23 cellular contexts compared by ENCODE assay signal in the genomic region with DNA sequence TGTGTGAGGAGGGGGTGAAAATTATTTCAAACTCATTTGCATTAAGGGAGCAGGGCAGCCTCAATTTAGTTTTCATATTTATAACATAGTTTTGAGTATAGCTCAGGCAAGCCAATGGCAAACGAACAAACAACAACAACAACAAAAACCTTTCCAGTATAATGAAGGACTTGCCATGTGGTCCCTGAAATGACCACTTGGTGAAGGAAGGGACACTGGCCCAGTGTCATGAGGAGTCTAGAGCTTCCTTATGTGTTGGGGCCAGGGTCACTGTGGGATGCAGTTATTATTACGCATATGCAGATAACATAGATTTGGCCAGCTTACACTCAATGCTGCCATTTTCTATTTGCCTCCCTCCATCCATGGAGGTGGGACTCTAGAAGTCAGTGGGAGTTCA. TPM values are rescaled to one million over a fixed set of nuclear protein-coding genes. Genes with fewer than 3 reads are reported as not detected.
"Had no signal": no experiment of that assay in that cellular context is flagged by ENCODE, and none has a peak within 500 bp of the region (broad histone marks: within the 10 kb centered on the region; RNA-seq: fewer than 3 reads in every experiment).

No MANE protein-coding gene starts in this region.

- H3K4me1 ChIP-seq: colonic mucosa, sigmoid colon, transverse colon had no signal

- H3K9me3 ChIP-seq: colonic mucosa, transverse colon had no signal

- H2AFZ ChIP-seq: hepatocyte had no signal

- H3K4me2 ChIP-seq: hepatocyte had no signal

- H3K27ac ChIP-seq: colonic mucosa, hepatocyte, right atrium auricular region, sigmoid colon, skin epidermis, thoracic aorta, transverse colon had no signal

- FAIRE-seq: endothelial cell of umbilical vein had no signal

- H3K27ac Mint-ChIP-seq: naive thymus-derived CD4-positive, alpha-beta T cell; stimulated activated naive B cell treated with anti-CD40 and anti-IgM and Interleukin-4, amounts not matched to agents 10 μg/mL and 1 μg/mL and 100 μg/mL, for 72 hours; stimulated activated naive CD8-positive, alpha-beta T cell treated with anti-CD3 and anti-CD28 coated beads, Interleukin-15, amount 100 ng/mL, for 72 hours had no signal

- ATAC-seq: left lobe of liver; naive thymus-derived CD4-positive, alpha-beta T cell; stimulated activated naive B cell treated with anti-CD40 and anti-IgM and Interleukin-4, amounts not matched to agents 10 μg/mL and 1 μg/mL and 100 μg/mL, for 72 hours; stimulated activated naive CD8-positive, alpha-beta T cell treated with anti-CD3 and anti-CD28 coated beads, Interleukin-15, amount 100 ng/mL, for 72 hours had no signal

- DNase-seq: colonic mucosa; dermis blood vessel endothelial cell; foreskin melanocyte; head of caudate nucleus; kidney glomerular epithelial cell; mammary epithelial cell; naive thymus-derived CD4-positive, alpha-beta T cell; posterior cingulate gyrus; sigmoid colon; stimulated activated CD4-positive, alpha-beta T cell treated with anti-CD3 and anti-CD28 coated beads, Interleukin-2, amount 100 ng/mL, for 24 hours; stimulated activated CD4-positive, alpha-beta T cell treated with anti-CD3 and anti-CD28 coated beads, Interleukin-4, amount 100 ng/mL, for 4 hours; stimulated activated naive B cell treated with anti-CD40 and anti-IgM and Interleukin-4, amounts not matched to agents 10 μg/mL and 1 μg/mL and 100 μg/mL, for 72 hours; stimulated activated naive CD8-positive, alpha-beta T cell treated with anti-CD3 and anti-CD28 coated beads, Interleukin-15, amount 100 ng/mL, for 72 hours; transverse colon had no signal

- H3K4me3 ChIP-seq: colonic mucosa, hepatocyte, right atrium auricular region, sigmoid colon, skin epidermis, thoracic aorta, transverse colon had no signal

- H3K36me3 ChIP-seq: colonic mucosa, right atrium auricular region, sigmoid colon, thoracic aorta, transverse colon had no signal

- H3K79me2 ChIP-seq: hepatocyte had no signal

- H3K4me3 Mint-ChIP-seq: stimulated activated naive B cell treated with anti-CD40 and anti-IgM and Interleukin-4, amounts not matched to agents 10 μg/mL and 1 μg/mL and 100 μg/mL, for 72 hours; stimulated activated naive CD8-positive, alpha-beta T cell treated with anti-CD3 and anti-CD28 coated beads, Interleukin-15, amount 100 ng/mL, for 72 hours had no signal

RNA-seq across cellular contexts. Expression of a gene that starts 23.3 kb away (rescaled TPM):
- total RNA-seq: dermis blood vessel endothelial cell; endothelial cell of umbilical vein; left lobe of liver; mononuclear cell; naive thymus-derived CD4-positive, alpha-beta T cell; right atrium auricular region; ureter had no signal
- polyA plus RNA-seq: endothelial cell of umbilical vein; naive thymus-derived CD4-positive, alpha-beta T cell; neural cell had no signal
